Comparison of ENCODE assay signal across 7 cellular contexts in the genomic region with DNA sequence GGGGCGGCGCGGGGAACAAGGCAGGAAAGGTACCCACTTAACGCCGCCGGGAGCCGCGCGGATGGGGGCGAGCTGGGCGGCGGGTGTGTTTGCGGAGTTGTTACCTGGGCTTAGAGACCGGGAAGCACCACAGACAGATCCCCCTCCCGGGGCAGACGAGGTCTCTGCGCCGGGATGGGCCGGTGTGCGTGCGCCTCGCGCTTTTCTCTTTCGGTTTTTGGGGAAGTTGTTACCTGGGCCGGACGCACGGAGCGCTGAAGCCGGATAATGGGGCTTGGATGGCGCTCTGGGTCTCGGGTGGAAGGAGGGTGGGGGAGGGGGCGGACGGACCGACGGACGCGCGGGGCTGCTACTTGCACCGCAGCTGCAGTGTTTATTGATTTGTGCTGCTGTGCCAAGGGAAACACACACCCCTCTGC. TPM values are rescaled to one million over a fixed set of nuclear protein-coding genes. Genes with fewer than 3 reads are reported as not detected.
DNase-seq lines count a peak whose midpoint lies in the region; ATAC-seq and TF ChIP-seq lines count a peak whose summit lies in the region.

No MANE protein-coding gene starts in this region.

- no peaks in the 10 kb centered on the region for H3F3A ChIP-seq in smooth muscle cell (ENCODE audit: low read depth)

- H3K4me3 ChIP-seq in astrocyte of the spinal cord (ENCODE audit: low read depth, low read length) (peak overlapping the region; percentile 93), smooth muscle cell (peak overlapping the region; percentile 69)

- no peaks in the 10 kb centered on the region for H3K27me3 Mint-ChIP-seq in T-helper 1 cell treated with Interleukin-12 subunit alpha and Interleukin-12 subunit beta and Interleukin-4 antibody, amounts not matched to agents 30 μg/mL and 1 μg/mL, for 36 hours (ENCODE audit: low read depth)

- peak overlapping the region; percentile 90 for H3K4me3 Mint-ChIP-seq in T-helper 1 cell treated with Interleukin-12 subunit alpha and Interleukin-12 subunit beta and Interleukin-4 antibody, amounts not matched to agents 30 μg/mL and 1 μg/mL, for 36 hours

- DNase-seq in astrocyte of the spinal cord (ENCODE audit: low read depth, low spot score) = peak; percentile 50
- peak; percentile 41 for DNase-seq in iPS-NIHi7 (ENCODE audit: extremely low spot score)
- no peak for DNase-seq in smooth muscle cell (lab: John Stamatoyannopoulos, UW; ENCODE audit: unreplicated experiment)
- no peak for DNase-seq in NCI-H524 (lab: John Stamatoyannopoulos, UW)

- peaks cover 50% of the 10 kb centered on the region for H3K27me3 ChIP-seq in smooth muscle cell (ENCODE audit: low read depth)

- H3K36me3 Mint-ChIP-seq in T-helper 1 cell treated with Interleukin-12 subunit alpha and Interleukin-12 subunit beta and Interleukin-4 antibody, amounts not matched to agents 30 μg/mL and 1 μg/mL, for 36 hours (ENCODE audit: low read depth) = peaks cover 7% of the 10 kb centered on the region

- peaks cover 31% of the 10 kb centered on the region for H3K79me2 ChIP-seq in smooth muscle cell (ENCODE audit: low read depth)

- H3K27ac Mint-ChIP-seq in T-helper 1 cell treated with Interleukin-12 subunit alpha and Interleukin-12 subunit beta and Interleukin-4 antibody, amounts not matched to agents 30 μg/mL and 1 μg/mL, for 36 hours = peak overlapping the region; percentile 87

- no peak overlapping the region for H3K27ac ChIP-seq in smooth muscle cell (ENCODE audit: low read depth)

- no peaks in the 10 kb centered on the region for H3K9me3 ChIP-seq in smooth muscle cell (replicated peaks; ENCODE audit: low read depth)

- H3K9ac ChIP-seq in smooth muscle cell (ENCODE audit: low read depth) = peak overlapping the region; percentile 3

- H3K4me2 ChIP-seq in smooth muscle cell = peak overlapping the region; percentile 94

- WGBS in smooth muscle cell (ENCODE audit: low lambda C conversion rate) = under 1% methylated on average over 25 of the region's 39 CpGs

- TF ChIP-seq CTCF in astrocyte of the spinal cord (IDR thresholded peaks at IDR 0.05; ENCODE audit: low read depth, low read length) = peak; percentile 6
- TF ChIP-seq CTCF in smooth muscle cell (IDR thresholded peaks at IDR 0.05; ENCODE audit: borderline replicate concordance, insufficient read depth, poor library complexity, severe bottlenecking) = no peak

- ATAC-seq in GM18868 (IDR thresholded peaks at IDR 0.05; ENCODE audit: unreplicated experiment) (peak; percentile 18), HG03039 (IDR thresholded peaks at IDR 0.05; ENCODE audit: unreplicated experiment) (peak; percentile 24)

- peaks cover 41% of the 10 kb centered on the region for H4K20me1 ChIP-seq in smooth muscle cell (ENCODE audit: low read depth)

- no peaks in the 10 kb centered on the region for H3K36me3 ChIP-seq in smooth muscle cell (ENCODE audit: low read depth)

- peaks cover 6% of the 10 kb centered on the region for H3K4me1 ChIP-seq in smooth muscle cell (ENCODE audit: low read depth)

- in situ Hi-C loops in astrocyte of the spinal cord (cut with HindIII; ENCODE audit: low sequenced_read_pairs) = no loop called here

- H3K9me3 Mint-ChIP-seq in T-helper 1 cell treated with Interleukin-12 subunit alpha and Interleukin-12 subunit beta and Interleukin-4 antibody, amounts not matched to agents 30 μg/mL and 1 μg/mL, for 36 hours = no peaks in the 10 kb centered on the region

- peak overlapping the region; percentile 71 for H2AFZ ChIP-seq in smooth muscle cell (ENCODE audit: low read depth)

- peaks cover 36% of the 10 kb centered on the region for H3K4me1 Mint-ChIP-seq in T-helper 1 cell treated with Interleukin-12 subunit alpha and Interleukin-12 subunit beta and Interleukin-4 antibody, amounts not matched to agents 30 μg/mL and 1 μg/mL, for 36 hours (ENCODE audit: low read depth)

RNA-seq across cellular contexts. Expression of gene ZEB1, which starts 1.2 kb away (rescaled TPM):
- 15.7 and 21.0 TPM in 2 replicates for total RNA-seq in smooth muscle cell
- 7.9 and 10.5 TPM in 2 replicates for polyA plus RNA-seq in smooth muscle cell

Comparison
In these comparisons a context has a peak if more than half of its experiments do, and no peak if none do; other contexts are left out.
1. DNase-seq: peak in astrocyte of the spinal cord (single experiment) and iPS-NIHi7 (single experiment); none in smooth muscle cell (single experiment) and NCI-H524 (0 of 2).